ENCODE assay signal across 30 cellular contexts in the genomic region with DNA sequence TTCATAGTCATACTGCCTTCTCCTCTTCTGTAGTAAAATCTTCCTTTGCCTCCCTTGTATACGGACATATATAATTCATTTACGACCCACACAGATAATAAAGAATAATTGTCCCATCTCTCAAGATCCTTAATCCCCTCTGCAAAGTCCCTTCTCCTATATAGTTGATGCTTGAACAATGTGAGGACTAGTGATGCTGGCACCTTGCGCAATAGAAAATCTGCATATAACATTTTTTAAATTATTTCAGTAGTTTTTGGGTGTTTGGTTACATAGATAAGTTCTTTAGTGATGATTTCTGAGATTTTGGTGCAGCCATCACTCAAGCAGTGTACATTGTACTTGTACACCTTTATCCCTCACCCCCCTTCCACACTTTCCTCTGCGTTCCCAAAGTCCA. TPM values are rescaled to one million over a fixed set of nuclear protein-coding genes. Genes with fewer than 3 reads are reported as not detected.
"Had no signal": no experiment of that assay in that cellular context is flagged by ENCODE, and none has a peak within 500 bp of the region (broad histone marks: within the 10 kb centered on the region; RNA-seq: fewer than 3 reads in every experiment).

No MANE protein-coding gene starts in this region.

- H3K4me1 Mint-ChIP-seq: mesothelial cell of epicardium; naive B cell; naive thymus-derived CD8-positive, alpha-beta T cell had no signal

- H3K9me3 Mint-ChIP-seq: dendritic cell treated with granulocyte-macrophage colony-stimulating factor and Interleukin-4, amounts not matched to agents 40 ng/mL and 50 ng/mL, for 4 days; endodermal cell had no signal

- H3K36me3 Mint-ChIP-seq: mesothelial cell of epicardium; naive B cell; naive thymus-derived CD8-positive, alpha-beta T cell had no signal

- ATAC-seq: effector memory CD8-positive, alpha-beta T cell; esophagus mucosa; gastrocnemius medialis; heart right ventricle; left cardiac atrium; left lung; left ventricle myocardium superior; lower lobe of right lung; mucosa of descending colon; naive thymus-derived CD8-positive, alpha-beta T cell had no signal

- H3K4me3 ChIP-seq: colonic mucosa, esophagus squamous epithelium, gastrocnemius medialis, heart right ventricle, left lung, lower lobe of right lung, mucosa of descending colon had no signal

- H3K27ac ChIP-seq: colonic mucosa, epithelial cell of prostate, esophagus squamous epithelium, gastrocnemius medialis, heart right ventricle, left lung, lower lobe of right lung had no signal

- H3K9me3 ChIP-seq: colonic mucosa, esophagus squamous epithelium, gastrocnemius medialis, heart right ventricle, left lung, lower lobe of right lung, mucosa of descending colon had no signal

- H3K4me1 ChIP-seq: colonic mucosa, esophagus squamous epithelium, gastrocnemius medialis, heart right ventricle, left lung, lower lobe of right lung had no signal

- H3K4me3 Mint-ChIP-seq: dendritic cell treated with granulocyte-macrophage colony-stimulating factor and Interleukin-4, amounts not matched to agents 40 ng/mL and 50 ng/mL, for 4 days; effector memory CD8-positive, alpha-beta T cell; endodermal cell; mesothelial cell of epicardium; naive B cell; naive thymus-derived CD8-positive, alpha-beta T cell had no signal

- H3K27me3 Mint-ChIP-seq: dendritic cell treated with granulocyte-macrophage colony-stimulating factor and Interleukin-4, amounts not matched to agents 40 ng/mL and 50 ng/mL, for 4 days; effector memory CD8-positive, alpha-beta T cell had no signal

- H3K27ac Mint-ChIP-seq: dendritic cell treated with granulocyte-macrophage colony-stimulating factor and Interleukin-4, amounts not matched to agents 40 ng/mL and 50 ng/mL, for 4 days; effector memory CD8-positive, alpha-beta T cell; endodermal cell; mesothelial cell of epicardium; naive B cell; naive thymus-derived CD8-positive, alpha-beta T cell had no signal

- H3K27me3 ChIP-seq: colonic mucosa, esophagus squamous epithelium, gastrocnemius medialis, heart right ventricle, left lung had no signal

- H3K36me3 ChIP-seq: colonic mucosa, esophagus squamous epithelium, gastrocnemius medialis, heart right ventricle, left lung, lower lobe of right lung had no signal

- DNase-seq: colonic mucosa; cortex of kidney; effector CD8-positive, alpha-beta T cell; effector memory CD8-positive, alpha-beta T cell; endodermal cell; erythroblast; esophagus squamous epithelium; foreskin fibroblast; foreskin melanocyte; gastrocnemius medialis; glutamatergic neuron; head of caudate nucleus; heart right ventricle; hippocampal formation; islet precursor cell; kidney; kidney glomerular epithelial cell; left cardiac atrium; left lung; left ventricle myocardium superior; lower lobe of right lung; mesenchymal stem cell; mucosa of descending colon; naive B cell; naive thymus-derived CD8-positive, alpha-beta T cell had no signal

- FAIRE-seq: endometrium, kidney had no signal

RNA-seq across cellular contexts. Expression of a gene that starts 21.0 kb away (rescaled TPM):
- total RNA-seq: naive thymus-derived CD8-positive, alpha-beta T cell had no signal
- polyA plus RNA-seq: naive thymus-derived CD8-positive, alpha-beta T cell had no signal
